ENCODE assay signal across 8 cellular contexts in the genomic region with DNA sequence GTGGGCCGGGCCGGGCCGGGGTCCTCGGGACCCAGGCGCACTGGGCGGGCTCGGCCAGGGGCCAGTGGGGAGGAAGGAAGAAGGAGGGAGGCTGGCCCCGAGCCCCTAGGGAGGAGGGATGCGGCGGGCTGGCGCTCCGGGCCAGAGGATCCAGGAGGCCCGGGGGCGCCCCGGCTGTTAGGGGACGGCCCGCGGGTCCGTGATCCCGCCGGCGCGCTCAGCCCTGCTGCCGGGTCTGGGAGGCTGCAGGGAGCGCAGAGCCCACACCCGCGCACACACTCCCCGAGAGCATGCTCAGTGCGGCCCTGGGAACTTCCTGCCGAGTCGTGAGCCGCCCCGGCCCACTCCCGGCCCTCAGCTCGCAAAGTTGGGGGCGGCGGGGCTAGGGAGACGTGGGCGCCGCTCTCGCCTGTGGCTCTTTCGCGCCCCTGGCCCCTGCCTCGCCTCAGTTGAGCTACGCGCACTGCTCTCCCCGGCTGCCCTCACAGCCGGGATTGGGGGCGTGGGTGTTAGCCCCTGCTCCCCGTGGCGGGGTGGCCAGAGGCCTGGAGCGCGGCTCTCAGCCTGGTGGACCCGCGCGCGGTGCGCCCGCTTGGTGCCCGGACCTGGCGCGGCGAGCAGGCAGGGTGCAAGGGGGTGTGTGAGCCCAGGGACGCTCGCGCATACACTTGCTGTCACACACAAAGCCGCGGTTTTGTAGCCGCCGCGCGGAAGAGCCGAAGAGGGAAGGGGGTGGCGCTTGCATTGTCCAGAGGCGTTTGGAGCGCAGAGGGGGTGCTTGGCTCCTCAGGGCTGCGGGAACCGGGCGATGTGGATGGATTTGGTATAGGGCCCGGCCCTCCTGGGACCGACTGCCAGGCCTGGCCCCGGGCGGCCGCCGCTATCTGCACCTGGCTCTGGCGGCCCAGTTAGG.
DNase-seq lines count a peak whose midpoint lies in the region; ATAC-seq and TF ChIP-seq lines count a peak whose summit lies in the region.

No MANE protein-coding gene starts in this region.

- no peak for TF ChIP-seq CTCF in lung (IDR thresholded peaks at IDR 0.05; ENCODE audit: control extremely low read depth, extremely low read depth)

- no peaks in the 10 kb centered on the region for H3K36me3 ChIP-seq in lung (ENCODE audit: control insufficient read depth in 2 of 2, insufficient read depth in 2 of 2, low read length in 2 of 2)

- no peaks in the 10 kb centered on the region for H3K27me3 ChIP-seq in lung (ENCODE audit: control insufficient read depth, insufficient read depth)

- ATAC-seq in HG02588 (IDR thresholded peaks at IDR 0.05; ENCODE audit: unreplicated experiment) (peak; percentile 53), lung (ENCODE audit: insufficient read depth, low FRiP score) (peak; percentile 75)

- H3K27ac ChIP-seq in lung (ENCODE audit: low read depth in 1 of 2, low read length in 1 of 2), result peak overlapping the region; percentile 94 to 95

- peaks cover 7 to 36% of the 10 kb centered on the region in 2 donors for H3K4me1 ChIP-seq in lung (ENCODE audit: control insufficient read depth in 2 of 2, insufficient read depth in 2 of 2, low read length in 2 of 2)

- 0 to 1% methylated on average over 69 to 86 of the region's 86 CpGs for WGBS in lung, 2 donors

- H3K4me3 ChIP-seq in lung, result peak overlapping the region; percentile 86

- H3K9me3 ChIP-seq in lung (ENCODE audit: control insufficient read depth in 2 of 2, insufficient read depth in 1 of 2, low read length in 1 of 2), result no peaks in the 10 kb centered on the region

- DNase-seq in DMS 273 (lab: John Stamatoyannopoulos, UW; ENCODE audit: unreplicated experiment) (peak; percentile 76), DMS 273 treated with DMSO at 0.1 percent for 48 hours (lab: John Stamatoyannopoulos, UW) (no peak), NCI-H146 (lab: John Stamatoyannopoulos, UW) (peak; percentile 72), ecto neural progenitor cell (ENCODE audit: low spot score) (peak; percentile 73), lung (ENCODE audit: low spot score) (peak; percentile 60)
- DNase-seq in activated CD4-positive, alpha-beta T cell treated with anti-CD3 and anti-CD28 coated beads, Interleukin-2, amount 50 U/mL, for 24 hours (ENCODE audit: low read depth in 1 of 2, low spot score in 1 of 2), result peak; percentile 34 to 53
- peak; percentile 31 for DNase-seq in stimulated activated CD8-positive, alpha-beta memory T cell treated with anti-CD3 and anti-CD28 coated beads, Interleukin-12 subunit alpha, Interleukin-12 subunit beta, amount 100 ng/mL, for 24 hours (ENCODE audit: extremely low read depth)
